ENCODE assay signal across 8 cellular contexts in genomic region chr14:69346710-69347109, GRCh38. TPM values are rescaled to one million over a fixed set of nuclear protein-coding genes. Genes with fewer than 3 reads are reported as not detected.
DNase-seq lines count a peak whose midpoint lies in the region; ATAC-seq and TF ChIP-seq lines count a peak whose summit lies in the region.

No MANE protein-coding gene starts in this region.

- no peaks in the 10 kb centered on the region for H3K9me3 ChIP-seq in RWPE2 (ENCODE audit: severe bottlenecking)
- no peaks in the 10 kb centered on the region for H3K9me3 ChIP-seq in transverse colon
- H3K9me3 ChIP-seq in prostate gland: no peaks in the 10 kb centered on the region

- no peaks in the 10 kb centered on the region for H3K4me1 ChIP-seq in RWPE2 (ENCODE audit: insufficient read depth, poor library complexity, severe bottlenecking)
- peaks cover 0 to 9% (median 3%) of the 10 kb centered on the region in 4 donors for H3K4me1 ChIP-seq in transverse colon
- H3K4me1 ChIP-seq in prostate gland (replicated peaks): peaks cover 4% of the 10 kb centered on the region

- TF ChIP-seq EP300 in transverse colon (IDR thresholded peaks at IDR 0.05; ENCODE audit: low read depth): no peak

- TF ChIP-seq CTCF in RWPE2 (IDR thresholded peaks at IDR 0.05; ENCODE audit: poor library complexity, severe bottlenecking) (peak; percentile 52), transverse colon (IDR thresholded peaks at IDR 0.05) (peak; percentile 38 to 58 (median 52)), prostate gland (IDR thresholded peaks at IDR 0.05) (peak in 2 of 4 experiments; percentile 22 to 42)

- in situ Hi-C loops in transverse colon (cut with MboI; ENCODE audit: low pct_ligation_motif_present in 1 of 4, low pct_unique_long_range_greater_than_20kb in 1 of 4, low sequenced_read_pairs in 3 of 4): no loop called here

- DNase-seq in Right ventricle myocardium superior: peak; percentile 54
- DNase-seq in cardiac septum (ENCODE audit: low spot score): no peak
- no peak for DNase-seq in RWPE2 (ENCODE audit: low spot score)
- peak; percentile 45 for DNase-seq in left cardiac atrium
- peak; percentile 47 for DNase-seq in transverse colon
- no peak for DNase-seq in prostate gland (ENCODE audit: low spot score)

- TF ChIP-seq POLR2A in transverse colon (IDR thresholded peaks at IDR 0.05) (no peak), prostate gland (IDR thresholded peaks at IDR 0.05) (no peak)

- intact Hi-C loops in Right ventricle myocardium superior (cut with DNase I): loop anchor here (5.0 kb wide), 1 partner anchor 94 kb away; no protein-coding TSS in a partner anchor
- intact Hi-C loops in cardiac septum (cut with DNase I): loop anchor here (5.0 kb wide), 1 partner anchor 84 kb away; the partner anchor contains the start of gene GALNT16
- intact Hi-C loops in left cardiac atrium (cut with DNase I): no loop called here
- intact Hi-C loops in transverse colon (cut with DNase I; ENCODE audit: low total_unique reads): no loop called here
- intact Hi-C loops in prostate gland (cut with DNase I): no loop called here

- ATAC-seq in Right ventricle myocardium superior (ENCODE audit: poor library complexity): no peak
- no peak for ATAC-seq in RWPE2 (ENCODE audit: low read depth)
- peak; percentile 41 to 51 for ATAC-seq in left cardiac atrium
- ATAC-seq in HG02678 (IDR thresholded peaks at IDR 0.05; ENCODE audit: unreplicated experiment): no peak
- no peak for ATAC-seq in GM18858 (IDR thresholded peaks at IDR 0.05; ENCODE audit: unreplicated experiment)

- H3K27ac ChIP-seq in RWPE2 (ENCODE audit: poor library complexity, severe bottlenecking) (no peak overlapping the region), transverse colon (no peak overlapping the region), prostate gland (no peak overlapping the region)

- no peak overlapping the region for H3K4me3 ChIP-seq in RWPE2 (ENCODE audit: severe bottlenecking)
- H3K4me3 ChIP-seq in transverse colon: no peak overlapping the region
- H3K4me3 ChIP-seq in prostate gland: no peak overlapping the region

- H3K27me3 ChIP-seq in RWPE2 (ENCODE audit: insufficient read depth, poor library complexity, severe bottlenecking) (peaks cover 4% of the 10 kb centered on the region), transverse colon (no peaks in the 10 kb centered on the region), prostate gland (replicated peaks; ENCODE audit: insufficient read depth) (no peaks in the 10 kb centered on the region)

- 26% methylated on average over 9 of the region's 9 CpGs; no CpG with 5 or more reads in 1 of the 2 donors for WGBS in transverse colon (ENCODE audit: low coverage in 1 of 2), 2 donors
- 69% methylated on average over 9 of the region's 9 CpGs for WGBS in prostate gland

- no peaks in the 10 kb centered on the region for H3K36me3 ChIP-seq in RWPE2 (ENCODE audit: low read depth)
- no peaks in the 10 kb centered on the region for H3K36me3 ChIP-seq in transverse colon
- no peaks in the 10 kb centered on the region for H3K36me3 ChIP-seq in prostate gland

RNA-seq across cellular contexts. Expression of gene ERH, which starts 51.4 kb away (rescaled TPM):
- total RNA-seq in Right ventricle myocardium superior: 102 TPM
- total RNA-seq in cardiac septum: 109 TPM
- 100 to 1,000 TPM; 113 to 150 TPM for total RNA-seq in left cardiac atrium
- 10 to 100 TPM; 11.6 to 52.7 (median 30.4) TPM for total RNA-seq in transverse colon
- 100 to 1,000 TPM in 1 of 2 donors, 10 to 100 TPM in 1; 68.5 to 111 TPM for total RNA-seq in prostate gland

RNA-seq across cellular contexts. Expression of gene SLC39A9, which starts 51.8 kb away (rescaled TPM):
- total RNA-seq in Right ventricle myocardium superior: 16.2 TPM
- 24.4 TPM for total RNA-seq in cardiac septum
- 10 to 100 TPM; 25.7 to 36.0 TPM for total RNA-seq in left cardiac atrium
- 100 to 1,000 TPM in 1 of 4 donors, 10 to 100 TPM in 3; 24.5 to 103 (median 72.2) TPM for total RNA-seq in transverse colon
- 100 to 1,000 TPM in 1 of 2 donors, 10 to 100 TPM in 1; 71.5 to 102 TPM for total RNA-seq in prostate gland

Comparison
In these comparisons a context has a peak if more than half of its experiments do, and no peak if none do; other contexts are left out.
1. ATAC-seq: peak in left cardiac atrium (2 of 2); none in Right ventricle myocardium superior (single experiment), RWPE2 (single experiment), HG02678 (single experiment) and GM18858 (single experiment).
2. DNase-seq: peak in Right ventricle myocardium superior (single experiment), left cardiac atrium (single experiment) and transverse colon (single experiment); none in cardiac septum (single experiment), RWPE2 (single experiment) and prostate gland (single experiment).
3. intact Hi-C loops: an anchor here in Right ventricle myocardium superior (5.0 kb wide) and cardiac septum (5.0 kb wide); none called in left cardiac atrium, transverse colon and prostate gland.